19 cellular contexts compared by ENCODE assay signal in the genomic region with DNA sequence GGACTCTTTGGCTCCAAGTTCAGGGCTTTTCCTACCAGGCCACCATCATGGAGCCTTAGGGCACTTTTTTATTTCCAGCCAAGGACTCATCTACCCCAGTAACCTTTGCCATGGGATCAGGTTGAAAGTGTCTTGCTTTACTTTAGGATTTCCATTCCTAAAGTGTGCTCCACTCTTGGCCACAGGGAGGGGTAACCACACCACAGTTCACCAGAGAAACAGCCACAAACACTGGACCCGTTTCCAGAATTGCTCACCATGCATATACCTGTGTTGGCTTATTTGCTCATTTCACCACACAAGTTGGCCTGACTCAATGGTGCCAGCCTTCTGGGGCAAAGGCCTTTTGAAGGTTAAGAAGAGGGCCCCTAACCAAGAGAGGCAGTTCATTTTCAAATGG.
"Had no signal": no experiment of that assay in that cellular context is flagged by ENCODE, and none has a peak within 500 bp of the region (broad histone marks: within the 10 kb centered on the region; RNA-seq: fewer than 3 reads in every experiment).

No MANE protein-coding gene starts in this region.

- FAIRE-seq: TTC549 had no signal

- DNase-seq: activated CD4-positive, alpha-beta T cell treated with anti-CD3 and anti-CD28 coated beads, Interleukin-2, amount 10 ng/mL, durations not matched to agents 24 days and 14 days; activated naive CD4-positive, alpha-beta T cell treated with anti-CD3 and anti-CD28 coated beads, Interleukin-2, amount 10 ng/mL, durations not matched to agents 7 days and 5 days; activated T-cell treated with anti-CD3 and anti-CD28 coated beads for 4 hours; adrenal gland; caudate nucleus; colonic mucosa; esophagus squamous epithelium; foreskin fibroblast; occipital lobe; stimulated activated CD4-positive, alpha-beta T cell treated with anti-CD3 and anti-CD28 coated beads, Interleukin-2, amount 100 ng/mL, for 48 hours; T-helper 17 cell; thyroid gland; uterus had no signal

- H3K4me1 ChIP-seq: colonic mucosa had no signal

- ATAC-seq: activated T-helper 17 cell treated with anti-CD3 and anti-CD28 coated beads, Interleukin-2, amount 50 U/mL, for 72 hours; stimulated activated memory B cell treated with anti-CD40 and anti-IgM and Interleukin-4, amounts not matched to agents 10 μg/mL and 1 μg/mL and 100 μg/mL, for 72 hours; T-helper 17 cell; WTC11 had no signal

- H3K27me3 ChIP-seq: adrenal gland, colonic mucosa, esophagus squamous epithelium, right atrium auricular region, thyroid gland, uterus had no signal

- H3K27ac Mint-ChIP-seq: activated CD4-positive, alpha-beta T cell treated with anti-CD3 and anti-CD28 coated beads, Interleukin-2, amount 10 ng/mL, durations not matched to agents 24 days and 14 days; activated naive CD4-positive, alpha-beta T cell treated with anti-CD3 and anti-CD28 coated beads, Interleukin-2, amount 10 ng/mL, durations not matched to agents 7 days and 5 days; activated T-helper 17 cell treated with anti-CD3 and anti-CD28 coated beads, Interleukin-2, amount 50 U/mL, for 72 hours; stimulated activated memory B cell treated with anti-CD40 and anti-IgM and Interleukin-4, amounts not matched to agents 10 μg/mL and 1 μg/mL and 100 μg/mL, for 72 hours; T-helper 17 cell; WTC11 had no signal

- H3K27ac ChIP-seq: adrenal gland, colonic mucosa, esophagus squamous epithelium, right atrium auricular region, thyroid gland, uterus had no signal

- H3K4me1 Mint-ChIP-seq: activated CD4-positive, alpha-beta T cell treated with anti-CD3 and anti-CD28 coated beads, Interleukin-2, amount 10 ng/mL, durations not matched to agents 24 days and 14 days; activated T-helper 17 cell treated with anti-CD3 and anti-CD28 coated beads, Interleukin-2, amount 50 U/mL, for 72 hours had no signal

- H3K4me3 ChIP-seq: adrenal gland, colonic mucosa, esophagus squamous epithelium, right atrium auricular region, thyroid gland, uterus had no signal

- H3K9me3 Mint-ChIP-seq: activated CD4-positive, alpha-beta T cell treated with anti-CD3 and anti-CD28 coated beads, Interleukin-2, amount 10 ng/mL, durations not matched to agents 24 days and 14 days; activated naive CD4-positive, alpha-beta T cell treated with anti-CD3 and anti-CD28 coated beads, Interleukin-2, amount 10 ng/mL, durations not matched to agents 7 days and 5 days; activated T-helper 17 cell treated with anti-CD3 and anti-CD28 coated beads, Interleukin-2, amount 50 U/mL, for 72 hours; nephron; stimulated activated memory B cell treated with anti-CD40 and anti-IgM and Interleukin-4, amounts not matched to agents 10 μg/mL and 1 μg/mL and 100 μg/mL, for 72 hours; WTC11 had no signal

- H3K4me3 Mint-ChIP-seq: activated CD4-positive, alpha-beta T cell treated with anti-CD3 and anti-CD28 coated beads, Interleukin-2, amount 10 ng/mL, durations not matched to agents 24 days and 14 days; activated naive CD4-positive, alpha-beta T cell treated with anti-CD3 and anti-CD28 coated beads, Interleukin-2, amount 10 ng/mL, durations not matched to agents 7 days and 5 days; activated T-helper 17 cell treated with anti-CD3 and anti-CD28 coated beads, Interleukin-2, amount 50 U/mL, for 72 hours; nephron; stimulated activated memory B cell treated with anti-CD40 and anti-IgM and Interleukin-4, amounts not matched to agents 10 μg/mL and 1 μg/mL and 100 μg/mL, for 72 hours; T-helper 17 cell; WTC11 had no signal

- H3K36me3 ChIP-seq: adrenal gland, colonic mucosa, esophagus squamous epithelium, right atrium auricular region, thyroid gland, uterus had no signal

- H3K36me3 Mint-ChIP-seq: activated naive CD4-positive, alpha-beta T cell treated with anti-CD3 and anti-CD28 coated beads, Interleukin-2, amount 10 ng/mL, durations not matched to agents 7 days and 5 days; stimulated activated memory B cell treated with anti-CD40 and anti-IgM and Interleukin-4, amounts not matched to agents 10 μg/mL and 1 μg/mL and 100 μg/mL, for 72 hours; WTC11 had no signal

- H3K9me3 ChIP-seq: adrenal gland, colonic mucosa, esophagus squamous epithelium, right atrium auricular region, thyroid gland, uterus had no signal

- H3K27me3 Mint-ChIP-seq: activated CD4-positive, alpha-beta T cell treated with anti-CD3 and anti-CD28 coated beads, Interleukin-2, amount 10 ng/mL, durations not matched to agents 24 days and 14 days; activated T-helper 17 cell treated with anti-CD3 and anti-CD28 coated beads, Interleukin-2, amount 50 U/mL, for 72 hours had no signal
